In genomic region chr12:751192-751827, GRCh38 we compare ENCODE assay signal across 1 cellular context.
A peak's percentile ranks its signal among the peaks of the same experiment; 100 is the strongest.
TF ChIP-seq lines count a peak whose summit lies in the region.

No MANE protein-coding gene starts in this region.

TF ChIP-seq in WTC11, 78 proteins besides CTCF, POLR2A, EP300 and RAD21 (continued from another document):
- TF ChIP-seq, protein P1, sequence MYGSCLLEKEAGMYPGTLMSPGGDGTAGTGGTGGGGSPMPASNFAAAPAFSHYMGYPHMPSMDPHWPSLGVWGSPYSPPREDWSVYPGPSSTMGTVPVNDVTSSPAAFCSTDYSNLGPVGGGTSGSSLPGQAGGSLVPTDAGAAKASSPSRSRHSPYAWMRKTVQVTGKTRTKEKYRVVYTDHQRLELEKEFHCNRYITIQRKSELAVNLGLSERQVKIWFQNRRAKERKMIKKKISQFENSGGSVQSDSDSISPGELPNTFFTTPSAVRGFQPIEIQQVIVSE (CRISPR knock-in tag; IDR thresholded peaks at IDR 0.05; ENCODE audit: borderline replicate concordance), result no peak
- TF ChIP-seq, protein P2, sequence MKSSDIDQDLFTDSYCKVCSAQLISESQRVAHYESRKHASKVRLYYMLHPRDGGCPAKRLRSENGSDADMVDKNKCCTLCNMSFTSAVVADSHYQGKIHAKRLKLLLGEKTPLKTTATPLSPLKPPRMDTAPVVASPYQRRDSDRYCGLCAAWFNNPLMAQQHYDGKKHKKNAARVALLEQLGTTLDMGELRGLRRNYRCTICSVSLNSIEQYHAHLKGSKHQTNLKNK (CRISPR knock-in tag; IDR thresholded peaks at IDR 0.05), result no peak
- no peak for TF ChIP-seq ZNF281 (CRISPR knock-in tag; IDR thresholded peaks at IDR 0.05)
- no peak for TF ChIP-seq ZNF138 (CRISPR knock-in tag; conservative IDR thresholded peaks at IDR 0.05)
- TF ChIP-seq, protein P3, sequence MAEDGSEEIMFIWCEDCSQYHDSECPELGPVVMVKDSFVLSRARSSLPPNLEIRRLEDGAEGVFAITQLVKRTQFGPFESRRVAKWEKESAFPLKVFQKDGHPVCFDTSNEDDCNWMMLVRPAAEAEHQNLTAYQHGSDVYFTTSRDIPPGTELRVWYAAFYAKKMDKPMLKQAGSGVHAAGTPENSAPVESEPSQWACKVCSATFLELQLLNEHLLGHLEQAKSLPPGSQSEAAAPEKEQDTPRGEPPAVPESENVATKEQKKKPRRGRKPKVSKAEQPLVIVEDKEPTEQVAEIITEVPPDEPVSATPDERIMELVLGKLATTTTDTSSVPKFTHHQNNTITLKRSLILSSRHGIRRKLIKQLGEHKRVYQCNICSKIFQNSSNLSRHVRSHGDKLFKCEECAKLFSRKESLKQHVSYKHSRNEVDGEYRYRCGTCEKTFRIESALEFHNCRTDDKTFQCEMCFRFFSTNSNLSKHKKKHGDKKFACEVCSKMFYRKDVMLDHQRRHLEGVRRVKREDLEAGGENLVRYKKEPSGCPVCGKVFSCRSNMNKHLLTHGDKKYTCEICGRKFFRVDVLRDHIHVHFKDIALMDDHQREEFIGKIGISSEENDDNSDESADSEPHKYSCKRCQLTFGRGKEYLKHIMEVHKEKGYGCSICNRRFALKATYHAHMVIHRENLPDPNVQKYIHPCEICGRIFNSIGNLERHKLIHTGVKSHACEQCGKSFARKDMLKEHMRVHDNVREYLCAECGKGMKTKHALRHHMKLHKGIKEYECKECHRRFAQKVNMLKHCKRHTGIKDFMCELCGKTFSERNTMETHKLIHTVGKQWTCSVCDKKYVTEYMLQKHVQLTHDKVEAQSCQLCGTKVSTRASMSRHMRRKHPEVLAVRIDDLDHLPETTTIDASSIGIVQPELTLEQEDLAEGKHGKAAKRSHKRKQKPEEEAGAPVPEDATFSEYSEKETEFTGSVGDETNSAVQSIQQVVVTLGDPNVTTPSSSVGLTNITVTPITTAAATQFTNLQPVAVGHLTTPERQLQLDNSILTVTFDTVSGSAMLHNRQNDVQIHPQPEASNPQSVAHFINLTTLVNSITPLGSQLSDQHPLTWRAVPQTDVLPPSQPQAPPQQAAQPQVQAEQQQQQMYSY (CRISPR knock-in tag; IDR thresholded peaks at IDR 0.05), result no peak
- no peak for TF ChIP-seq RELA (CRISPR knock-in tag; IDR thresholded peaks at IDR 0.05; ENCODE audit: borderline replicate concordance)
- TF ChIP-seq FOXP1 (CRISPR knock-in tag; IDR thresholded peaks at IDR 0.05; ENCODE audit: borderline replicate concordance), result peak; percentile 81
- no peak for TF ChIP-seq TCF7 (CRISPR knock-in tag; IDR thresholded peaks at IDR 0.05; ENCODE audit: low read depth)
- TF ChIP-seq ARID4B (CRISPR knock-in tag; IDR thresholded peaks at IDR 0.05; ENCODE audit: borderline replicate concordance), result peak; percentile 89; the same call in 1 of the 2 replicates
- TF ChIP-seq PRRX2 (CRISPR knock-in tag; IDR thresholded peaks at IDR 0.05), result no peak
- TF ChIP-seq, protein P4, sequence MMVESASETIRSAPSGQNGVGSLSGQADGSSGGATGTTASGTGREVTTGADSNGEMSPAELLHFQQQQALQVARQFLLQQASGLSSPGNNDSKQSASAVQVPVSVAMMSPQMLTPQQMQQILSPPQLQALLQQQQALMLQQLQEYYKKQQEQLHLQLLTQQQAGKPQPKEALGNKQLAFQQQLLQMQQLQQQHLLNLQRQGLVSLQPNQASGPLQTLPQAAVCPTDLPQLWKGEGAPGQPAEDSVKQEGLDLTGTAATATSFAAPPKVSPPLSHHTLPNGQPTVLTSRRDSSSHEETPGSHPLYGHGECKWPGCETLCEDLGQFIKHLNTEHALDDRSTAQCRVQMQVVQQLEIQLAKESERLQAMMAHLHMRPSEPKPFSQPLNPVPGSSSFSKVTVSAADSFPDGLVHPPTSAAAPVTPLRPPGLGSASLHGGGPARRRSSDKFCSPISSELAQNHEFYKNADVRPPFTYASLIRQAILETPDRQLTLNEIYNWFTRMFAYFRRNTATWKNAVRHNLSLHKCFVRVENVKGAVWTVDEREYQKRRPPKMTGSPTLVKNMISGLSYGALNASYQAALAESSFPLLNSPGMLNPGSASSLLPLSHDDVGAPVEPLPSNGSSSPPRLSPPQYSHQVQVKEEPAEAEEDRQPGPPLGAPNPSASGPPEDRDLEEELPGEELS (CRISPR knock-in tag; IDR thresholded peaks at IDR 0.05), result no peak
- TF ChIP-seq, protein P5, sequence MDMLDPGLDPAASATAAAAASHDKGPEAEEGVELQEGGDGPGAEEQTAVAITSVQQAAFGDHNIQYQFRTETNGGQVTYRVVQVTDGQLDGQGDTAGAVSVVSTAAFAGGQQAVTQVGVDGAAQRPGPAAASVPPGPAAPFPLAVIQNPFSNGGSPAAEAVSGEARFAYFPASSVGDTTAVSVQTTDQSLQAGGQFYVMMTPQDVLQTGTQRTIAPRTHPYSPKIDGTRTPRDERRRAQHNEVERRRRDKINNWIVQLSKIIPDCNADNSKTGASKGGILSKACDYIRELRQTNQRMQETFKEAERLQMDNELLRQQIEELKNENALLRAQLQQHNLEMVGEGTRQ (CRISPR knock-in tag; IDR thresholded peaks at IDR 0.05), result no peak
- no peak for TF ChIP-seq RORB (CRISPR knock-in tag; IDR thresholded peaks at IDR 0.05)
- TF ChIP-seq NFATC4 (CRISPR knock-in tag; IDR thresholded peaks at IDR 0.05), result no peak
- TF ChIP-seq SOX15 (CRISPR knock-in tag; IDR thresholded peaks at IDR 0.05), result no peak
- TF ChIP-seq CBFB (CRISPR knock-in tag; IDR thresholded peaks at IDR 0.05; ENCODE audit: low read depth), result no peak
- no peak for TF ChIP-seq TEAD4 (CRISPR knock-in tag; IDR thresholded peaks at IDR 0.05)
- TF ChIP-seq FOXJ3 (CRISPR knock-in tag; IDR thresholded peaks at IDR 0.05; ENCODE audit: borderline replicate concordance), result no peak
- no peak for TF ChIP-seq CREM (CRISPR knock-in tag; IDR thresholded peaks at IDR 0.05)
- TF ChIP-seq JAZF1 (CRISPR knock-in tag; IDR thresholded peaks at IDR 0.05), result no peak
- peak; percentile 25; the same call in 1 of the 2 replicates for TF ChIP-seq ETV6 (CRISPR knock-in tag; IDR thresholded peaks at IDR 0.05)
- TF ChIP-seq IRF1 (CRISPR knock-in tag; IDR thresholded peaks at IDR 0.05), result no peak
- TF ChIP-seq, protein P6, sequence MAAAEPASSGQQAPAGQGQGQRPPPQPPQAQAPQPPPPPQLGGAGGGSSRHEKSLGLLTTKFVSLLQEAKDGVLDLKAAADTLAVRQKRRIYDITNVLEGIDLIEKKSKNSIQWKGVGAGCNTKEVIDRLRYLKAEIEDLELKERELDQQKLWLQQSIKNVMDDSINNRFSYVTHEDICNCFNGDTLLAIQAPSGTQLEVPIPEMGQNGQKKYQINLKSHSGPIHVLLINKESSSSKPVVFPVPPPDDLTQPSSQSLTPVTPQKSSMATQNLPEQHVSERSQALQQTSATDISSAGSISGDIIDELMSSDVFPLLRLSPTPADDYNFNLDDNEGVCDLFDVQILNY (CRISPR knock-in tag; IDR thresholded peaks at IDR 0.05), result peak; percentile 90
- 0 out of 2 replicates have a peak, but pooled peaks have one; percentile 5 for TF ChIP-seq EMX1 (CRISPR knock-in tag; IDR thresholded peaks at IDR 0.05)
